ENCODE assay signal across 16 cellular contexts in the genomic region with DNA sequence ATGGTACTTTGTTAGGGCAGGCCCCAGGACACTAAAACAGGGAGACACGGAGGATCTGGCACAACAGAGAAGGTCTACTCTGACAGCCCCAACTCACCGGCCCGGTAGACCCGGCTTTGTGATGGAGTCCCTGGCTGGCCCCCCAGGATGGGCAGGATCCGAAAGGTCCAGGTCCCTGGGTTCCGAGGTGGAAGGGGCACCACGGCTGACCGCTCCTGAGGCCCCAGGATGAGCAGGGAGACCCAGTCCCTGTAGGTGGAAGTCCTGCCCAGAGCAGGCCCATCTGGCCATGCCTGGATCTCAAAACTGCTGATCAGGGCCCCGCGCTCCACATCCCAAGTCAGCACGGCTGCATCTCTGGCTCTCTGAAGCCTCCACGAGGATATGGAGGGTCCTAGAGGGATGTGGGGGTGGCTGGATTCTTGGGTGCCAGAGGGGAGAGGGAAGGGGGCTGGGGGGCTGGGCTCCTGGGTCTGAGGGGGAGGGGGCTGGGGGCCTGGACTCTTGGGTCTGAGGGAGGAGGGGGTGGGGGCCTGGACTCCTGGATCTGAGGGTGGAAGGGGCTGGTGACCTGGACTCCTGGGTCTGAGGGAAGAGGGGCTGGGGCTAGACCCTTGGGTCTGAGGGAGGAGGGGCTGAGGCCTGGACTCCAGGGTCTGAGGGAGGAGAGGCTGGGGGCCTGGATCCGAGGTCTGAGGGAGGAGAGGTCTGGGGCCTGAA. TPM values are rescaled to one million over a fixed set of nuclear protein-coding genes. Genes with fewer than 3 reads are reported as not detected.
DNase-seq lines count a peak whose midpoint lies in the region; ATAC-seq and TF ChIP-seq lines count a peak whose summit lies in the region.
"Had no signal": no experiment of that assay in that cellular context is flagged by ENCODE, and none has a peak within 500 bp of the region (broad histone marks: within the 10 kb centered on the region; RNA-seq: fewer than 3 reads in every experiment).

No MANE protein-coding gene starts in this region.

- no peaks in the 10 kb centered on the region for H3K9me3 ChIP-seq in osteoblast (ENCODE audit: low read depth, low read length)
- no peaks in the 10 kb centered on the region for H3K9me3 ChIP-seq in suprapubic skin

- H3K9me3 Mint-ChIP-seq in natural killer cell treated with Interleukin-12 subunit alpha and Interleukin-12 subunit beta and Interleukin-15 and Interleukin-18, amount 100 ng/mL, for 72 hours = no peaks in the 10 kb centered on the region
- no peaks in the 10 kb centered on the region for H3K9me3 Mint-ChIP-seq in natural killer cell
- H3K9me3 Mint-ChIP-seq: CD8-positive, alpha-beta T cell; H9 had no signal

- H3K4me3 ChIP-seq in osteoblast (ENCODE audit: insufficient read depth, low read length) (no peak overlapping the region), suprapubic skin (no peak overlapping the region)

- TF ChIP-seq CTCF in natural killer cell (IDR thresholded peaks at IDR 0.05) (no peak), osteoblast (IDR thresholded peaks at IDR 0.05; ENCODE audit: extremely low read depth, low read depth, low read length) (no peak), suprapubic skin (IDR thresholded peaks at IDR 0.05) (no peak)

- H3K4me1 ChIP-seq in osteoblast (ENCODE audit: insufficient read depth, low read length) = peaks cover 9% of the 10 kb centered on the region
- peaks cover 19% of the 10 kb centered on the region for H3K4me1 ChIP-seq in suprapubic skin

- no peak overlapping the region for H3K27ac Mint-ChIP-seq in natural killer cell treated with Interleukin-12 subunit alpha and Interleukin-12 subunit beta and Interleukin-15 and Interleukin-18, amount 100 ng/mL, for 72 hours
- no peak overlapping the region for H3K27ac Mint-ChIP-seq in natural killer cell
- H3K27ac Mint-ChIP-seq: B cell; CD8-positive, alpha-beta T cell had no signal

- no peak overlapping the region for H3K4me3 Mint-ChIP-seq in natural killer cell treated with Interleukin-12 subunit alpha and Interleukin-12 subunit beta and Interleukin-15 and Interleukin-18, amount 100 ng/mL, for 72 hours
- no peak overlapping the region for H3K4me3 Mint-ChIP-seq in natural killer cell

- H3K27me3 ChIP-seq in osteoblast (ENCODE audit: insufficient read depth, low read length) (no peaks in the 10 kb centered on the region), suprapubic skin (no peaks in the 10 kb centered on the region)

- no peaks in the 10 kb centered on the region for H4K20me1 ChIP-seq in osteoblast (ENCODE audit: insufficient read depth, low read length)
- H4K20me1 ChIP-seq: BLaER1 treated with 17β-estradiol and CSF1 and Interleukin-3, amounts not matched to agents 10 nM and 100 nM had no signal

- peak; percentile 56 for DNase-seq in natural killer cell treated with Interleukin-12 subunit alpha and Interleukin-12 subunit beta and Interleukin-15 and Interleukin-18, amount 100 ng/mL, for 72 hours (ENCODE audit: low spot score)
- no peak for DNase-seq in natural killer cell
- peak; percentile 8 for DNase-seq in epidermal melanocyte (ENCODE audit: insufficient read length, low spot score)
- DNase-seq in osteoblast (ENCODE audit: insufficient read length, low spot score, missing footprints) = peak; percentile 77
- DNase-seq in suprapubic skin (ENCODE audit: low spot score in 2 of 2) = no peak
- DNase-seq in activated CD4-positive, CD25-positive, alpha-beta regulatory T cell (lab: John Stamatoyannopoulos, UW) = no peak
- DNase-seq: Calu3; CD8-positive, alpha-beta T cell; DMS79 treated with DMSO at 0.1 percent for 48 hours; GF-D8; GOT3; H9 had no signal

- H3K36me3 ChIP-seq in osteoblast (ENCODE audit: insufficient read depth, low read length) (no peaks in the 10 kb centered on the region), suprapubic skin (no peaks in the 10 kb centered on the region)

- ATAC-seq in natural killer cell treated with Interleukin-12 subunit alpha and Interleukin-12 subunit beta and Interleukin-15 and Interleukin-18, amount 100 ng/mL, for 72 hours = no peak
- ATAC-seq in natural killer cell = no peak
- ATAC-seq: CD8-positive, alpha-beta T cell had no signal

- peaks cover 14 to 18% of the 10 kb centered on the region in 2 donors for H3K4me1 Mint-ChIP-seq in natural killer cell treated with Interleukin-12 subunit alpha and Interleukin-12 subunit beta and Interleukin-15 and Interleukin-18, amount 100 ng/mL, for 72 hours (ENCODE audit: low read depth in 2 of 2)
- H3K4me1 Mint-ChIP-seq in natural killer cell = peaks cover 8 to 20% of the 10 kb centered on the region in 2 donors

- no peak for TF ChIP-seq POLR2A in suprapubic skin (IDR thresholded peaks at IDR 0.05)

- 96% methylated on average over 6 of the region's 13 CpGs for WGBS in suprapubic skin

- TF ChIP-seq EP300 in suprapubic skin (IDR thresholded peaks at IDR 0.05) = no peak

- H3K79me2 ChIP-seq in osteoblast (ENCODE audit: insufficient read depth, low read length) = no peaks in the 10 kb centered on the region

- intact Hi-C loops in natural killer cell (cut with micrococcal nuclease) = no loop called here

- H3K27me3 Mint-ChIP-seq in natural killer cell treated with Interleukin-12 subunit alpha and Interleukin-12 subunit beta and Interleukin-15 and Interleukin-18, amount 100 ng/mL, for 72 hours = peaks cover 0 to 7% of the 10 kb centered on the region in 2 donors
- peaks cover under 1 to 17% of the 10 kb centered on the region in 2 donors for H3K27me3 Mint-ChIP-seq in natural killer cell (ENCODE audit: low read depth in 2 of 2)
- H3K27me3 Mint-ChIP-seq: B cell had no signal

- H2AFZ ChIP-seq in osteoblast (ENCODE audit: low read length) = no peak overlapping the region

- H3K4me2 ChIP-seq in osteoblast (ENCODE audit: insufficient read depth, low read length) = no peak overlapping the region

- H3K36me3 Mint-ChIP-seq in natural killer cell treated with Interleukin-12 subunit alpha and Interleukin-12 subunit beta and Interleukin-15 and Interleukin-18, amount 100 ng/mL, for 72 hours = no peaks in the 10 kb centered on the region
- H3K36me3 Mint-ChIP-seq in natural killer cell = no peaks in the 10 kb centered on the region
- H3K36me3 Mint-ChIP-seq: CD8-positive, alpha-beta T cell had no signal

- no peak overlapping the region for H3K27ac ChIP-seq in osteoblast (ENCODE audit: low read depth, low read length)
- H3K27ac ChIP-seq in suprapubic skin = no peak overlapping the region

RNA-seq across cellular contexts. Expression of a gene that starts 4.6 kb away (rescaled TPM):
- 1 to 10 TPM; 1.0 to 2.0 TPM for total RNA-seq in natural killer cell treated with Interleukin-12 subunit alpha and Interleukin-12 subunit beta and Interleukin-15 and Interleukin-18, amount 100 ng/mL, for 72 hours
- total RNA-seq in natural killer cell (under 1 TPM in 2 of 3 donors, not detected in 1; 0.52 to 0.68 TPM), osteoblast (0.72 and 0.88 TPM in 2 replicates), suprapubic skin (10 to 100 TPM; 20.4 to 35.6 (median 28.8) TPM)
- total RNA-seq: CD8-positive, alpha-beta T cell had no signal

RNA-seq across cellular contexts. Expression of a gene that starts 25.9 kb away (rescaled TPM):
- under 1 TPM in 1 of 2 donors, not detected in 1; 0.59 TPM for total RNA-seq in natural killer cell treated with Interleukin-12 subunit alpha and Interleukin-12 subunit beta and Interleukin-15 and Interleukin-18, amount 100 ng/mL, for 72 hours
- total RNA-seq in natural killer cell = not detected
- not detected in 2 replicates for total RNA-seq in osteoblast
- total RNA-seq in suprapubic skin = under 1 TPM in 1 of 4 donors, not detected in 3; 0.26 TPM
- total RNA-seq: A172; B cell; Calu3; CD8-positive, alpha-beta T cell; HT-29 had no signal

RNA-seq across cellular contexts. Expression of a gene that starts 28.9 kb away (rescaled TPM):
- total RNA-seq in natural killer cell treated with Interleukin-12 subunit alpha and Interleukin-12 subunit beta and Interleukin-15 and Interleukin-18, amount 100 ng/mL, for 72 hours = 10 to 100 TPM; 41.1 to 83.8 TPM
- 10 to 100 TPM; 44.9 to 60.1 (median 55.0) TPM for total RNA-seq in natural killer cell
- total RNA-seq in osteoblast = 68.4 and 84.3 TPM in 2 replicates
- 10 to 100 TPM; 56.7 to 69.7 (median 63.6) TPM for total RNA-seq in suprapubic skin

RNA-seq across cellular contexts. Expression of a gene that starts 31.5 kb away (rescaled TPM):
- 10 to 100 TPM; 49.6 to 74.3 TPM for total RNA-seq in natural killer cell treated with Interleukin-12 subunit alpha and Interleukin-12 subunit beta and Interleukin-15 and Interleukin-18, amount 100 ng/mL, for 72 hours
- total RNA-seq in natural killer cell = 10 to 100 TPM; 72.8 to 83.2 (median 75.3) TPM
- not detected in 2 replicates for total RNA-seq in osteoblast
- total RNA-seq in suprapubic skin = not detected
- total RNA-seq: A172, H9 had no signal

RNA-seq across cellular contexts. Expression of a gene that starts 35.2 kb away (rescaled TPM):
- 1,000 to 10,000 TPM; 1,196 to 2,045 TPM for total RNA-seq in natural killer cell treated with Interleukin-12 subunit alpha and Interleukin-12 subunit beta and Interleukin-15 and Interleukin-18, amount 100 ng/mL, for 72 hours
- total RNA-seq in natural killer cell (1,000 to 10,000 TPM; 2,907 to 3,894 (median 3,151) TPM), osteoblast (not detected in 2 replicates), suprapubic skin (not detected)
- total RNA-seq: A172, Calu3, H9, HT-29 had no signal

Comparison
In these comparisons a context has a peak if more than half of its experiments do, and no peak if none do; other contexts are left out.
1. DNase-seq: peak in natural killer cell treated with Interleukin-12 subunit alpha and Interleukin-12 subunit beta and Interleukin-15 and Interleukin-18, amount 100 ng/mL, for 72 hours (single experiment), epidermal melanocyte (single experiment) and osteoblast (single experiment); none in natural killer cell (single experiment), suprapubic skin (0 of 2) and activated CD4-positive, CD25-positive, alpha-beta regulatory T cell (0 of 4).
2. RNA of a gene that starts 4.6 kb away (total RNA-seq): 20.4 to 35.6 TPM in suprapubic skin; 1.0 to 2.0 TPM in natural killer cell treated with Interleukin-12 subunit alpha and Interleukin-12 subunit beta and Interleukin-15 and Interleukin-18, amount 100 ng/mL, for 72 hours, 0.72 to 0.88 TPM in osteoblast and 0.52 to 0.68 TPM in natural killer cell; every median in the first group is over 4 times any median in the second.